In genomic region chr7:103447073-103447960, GRCh38 we compare ENCODE assay signal across 8 cellular contexts. TPM values are rescaled to one million over a fixed set of nuclear protein-coding genes. Genes with fewer than 3 reads are reported as not detected.
DNase-seq lines count a peak whose midpoint lies in the region; ATAC-seq, FAIRE-seq and TF ChIP-seq lines count a peak whose summit lies in the region.

No MANE protein-coding gene starts in this region.

- FAIRE-seq in pancreas (lab: Jason Lieb, UNC), result no peak

- 9 to 10% methylated on average over 17 of the region's 17 CpGs for WGBS in pancreas, 2 donors

- intact Hi-C loops in activated CD4-positive, alpha-beta T cell treated with anti-CD3 and anti-CD28 coated beads, Interleukin-2, amount 10 ng/mL, durations not matched to agents 24 days and 14 days (cut with micrococcal nuclease), result loop anchor here (5.0 kb wide), 1 partner anchor 540 kb away; the partner anchor contains the start of gene RELN
- intact Hi-C loops in pancreas (cut with DNase I), result no loop called here

- DNase-seq in ACHN (peak; percentile 70), NCI-H2171 (lab: John Stamatoyannopoulos, UW) (peak; percentile 70), fibroblast of peridontal ligament (ENCODE audit: extremely low read depth) (peak; percentile 45), pancreas (peak in 4 of 6 donors; percentile 17 to 49 (median 24))
- DNase-seq in activated CD4-positive, alpha-beta T cell treated with anti-CD3 and anti-CD28 coated beads, Interleukin-2, amount 10 ng/mL, durations not matched to agents 24 days and 14 days, result peak; percentile 74

- H3K9me3 ChIP-seq in pancreas, result no peaks in the 10 kb centered on the region

- peaks cover 0 to 9% (median 3%) of the 10 kb centered on the region in 4 donors for H3K27me3 ChIP-seq in pancreas

- H3K4me1 ChIP-seq in pancreas, result peaks cover 0 to 6% (median 4%) of the 10 kb centered on the region in 3 donors

- H3K27me3 Mint-ChIP-seq in activated CD4-positive, alpha-beta T cell treated with anti-CD3 and anti-CD28 coated beads, Interleukin-2, amount 10 ng/mL, durations not matched to agents 24 days and 14 days, result peaks cover 62% of the 10 kb centered on the region

- TF ChIP-seq CTCF in GM12872 (IDR thresholded peaks at IDR 0.05; ENCODE audit: insufficient read depth, low read depth, low read length) (peak; percentile 83), pancreas (IDR thresholded peaks at IDR 0.05) (peak; percentile 22 to 44 (median 32))

- no peaks in the 10 kb centered on the region for H3K36me3 Mint-ChIP-seq in activated CD4-positive, alpha-beta T cell treated with anti-CD3 and anti-CD28 coated beads, Interleukin-2, amount 10 ng/mL, durations not matched to agents 24 days and 14 days (ENCODE audit: low read depth)

- H3K9me3 Mint-ChIP-seq in activated CD4-positive, alpha-beta T cell treated with anti-CD3 and anti-CD28 coated beads, Interleukin-2, amount 10 ng/mL, durations not matched to agents 24 days and 14 days, result peaks cover 11% of the 10 kb centered on the region

- no peak overlapping the region for H3K27ac ChIP-seq in pancreas

- ATAC-seq in HG03045 (IDR thresholded peaks at IDR 0.05; ENCODE audit: unreplicated experiment) (peak; percentile 50), pancreas (peak; percentile 70 to 87 (median 83)), HG02981 (IDR thresholded peaks at IDR 0.05; ENCODE audit: unreplicated experiment) (no peak)

- no peak overlapping the region for H3K4me3 ChIP-seq in pancreas

- no peak overlapping the region for H3K4me3 Mint-ChIP-seq in activated CD4-positive, alpha-beta T cell treated with anti-CD3 and anti-CD28 coated beads, Interleukin-2, amount 10 ng/mL, durations not matched to agents 24 days and 14 days

- H3K4me1 Mint-ChIP-seq in activated CD4-positive, alpha-beta T cell treated with anti-CD3 and anti-CD28 coated beads, Interleukin-2, amount 10 ng/mL, durations not matched to agents 24 days and 14 days, result peaks cover 4% of the 10 kb centered on the region

- no peak overlapping the region for H3K27ac Mint-ChIP-seq in activated CD4-positive, alpha-beta T cell treated with anti-CD3 and anti-CD28 coated beads, Interleukin-2, amount 10 ng/mL, durations not matched to agents 24 days and 14 days

- H3K36me3 ChIP-seq in pancreas, result no peaks in the 10 kb centered on the region

- in situ Hi-C loops in ACHN (cut with HindIII; ENCODE audit: low pct_ligation_motif_present, low pct_unique_long_range_greater_than_20kb, low sequenced_read_pairs), result no loop called here

RNA-seq across cellular contexts. Expression of gene SLC26A5, which starts 1.3 kb away (rescaled TPM):
- not detected in 2 replicates for total RNA-seq in activated CD4-positive, alpha-beta T cell treated with anti-CD3 and anti-CD28 coated beads, Interleukin-2, amount 10 ng/mL, durations not matched to agents 24 days and 14 days
- total RNA-seq in pancreas, result under 1 TPM in 4 of 6 donors, not detected in 2; 0.09 to 0.34 (median 0.17) TPM
- under 1 TPM in 1 of 2 donors, not detected in 1; 0.19 TPM for polyA plus RNA-seq in pancreas

Comparison
In these comparisons a context has a peak if more than half of its experiments do, and no peak if none do; other contexts are left out.
1. DNase-seq: peak in every context shown above with its lines; median percentile 74 in activated CD4-positive, alpha-beta T cell treated with anti-CD3 and anti-CD28 coated beads, Interleukin-2, amount 10 ng/mL, durations not matched to agents 24 days and 14 days; 70 in ACHN; 70 in NCI-H2171; 45 in fibroblast of peridontal ligament; 24 in pancreas.